8 cellular contexts compared by ENCODE assay signal in genomic region chr6:96923871-96924493, GRCh38. TPM values are rescaled to one million over a fixed set of nuclear protein-coding genes. Genes with fewer than 3 reads are reported as not detected.
DNase-seq lines count a peak whose midpoint lies in the region; ATAC-seq, FAIRE-seq and TF ChIP-seq lines count a peak whose summit lies in the region.

No MANE protein-coding gene starts in this region.

- in situ Hi-C loops in HepG2 (cut with HindIII; ENCODE audit: extremely low pct_ligation_motif_present, low pct_unique_long_range_greater_than_20kb), result no loop called here

- H2AFZ ChIP-seq in HCT116 (ENCODE audit: low read depth, low read length, poor library complexity, severe bottlenecking), result peak overlapping the region; percentile 88
- peak overlapping the region; percentile 95 for H2AFZ ChIP-seq in HepG2 (ENCODE audit: low read length)

- peak overlapping the region; percentile 96 to 98 for H3K4me3 Mint-ChIP-seq in activated T-cell treated with anti-CD3 and anti-CD28 coated beads, Interleukin-2, amount 50 U/mL, for 72 hours

- peak overlapping the region; percentile 36 for H3K27ac ChIP-seq in HCT116 (ENCODE audit: low read depth, low read length)
- H3K27ac ChIP-seq in body of pancreas, result peak overlapping the region; percentile 78 to 93 (median 85)
- H3K27ac ChIP-seq in HepG2 (ENCODE audit: extremely low read length, insufficient read depth, low read length), result peak overlapping the region; percentile 35
- peak overlapping the region; percentile 87 for H3K27ac ChIP-seq in temporal lobe (ENCODE audit: low read depth, low read length)

- peaks cover 5 to 15% of the 10 kb centered on the region in 2 experiments; a peak in 3 of 4 replicates for H3K4me1 ChIP-seq in HCT116 (ENCODE audit: control insufficient read depth in 1 of 2, insufficient read depth in 2 of 2, low read length in 2 of 2)
- H3K4me1 ChIP-seq in body of pancreas, result peaks cover 18% of the 10 kb centered on the region
- peaks cover 9% of the 10 kb centered on the region for H3K4me1 ChIP-seq in HepG2 (ENCODE audit: insufficient read depth, low read length)

- no peaks in the 10 kb centered on the region for H3K36me3 Mint-ChIP-seq in activated T-cell treated with anti-CD3 and anti-CD28 coated beads, Interleukin-2, amount 50 U/mL, for 72 hours (ENCODE audit: insufficient read depth in 2 of 2)

- no peak for TF ChIP-seq RAD21 in HCT116 (IDR thresholded peaks at IDR 0.05; ENCODE audit: low read depth)
- no peak for TF ChIP-seq RAD21 in HepG2 (CRISPR knock-in tag; IDR thresholded peaks at IDR 0.05)

- peak overlapping the region; percentile 29 to 46 for H3K4me3 ChIP-seq in HCT116 (replicated peaks in 1 of 2; ENCODE audit: low read depth in 1 of 2, low read length in 2 of 2)
- H3K4me3 ChIP-seq in MG63, result peak overlapping the region; percentile 57
- peak overlapping the region in 1 of 2 donors; percentile 12 for H3K4me3 ChIP-seq in body of pancreas
- peak overlapping the region; percentile 57 to 77 (median 59) for H3K4me3 ChIP-seq in HepG2 (replicated peaks in 1 of 3; ENCODE audit: insufficient read depth in 1 of 3, low read depth in 2 of 3, low read length in 3 of 3)

- H3K27ac Mint-ChIP-seq in activated T-cell treated with anti-CD3 and anti-CD28 coated beads, Interleukin-2, amount 50 U/mL, for 72 hours, result peak overlapping the region; percentile 90

- no peaks in the 10 kb centered on the region for H3K9me3 ChIP-seq in HCT116 (ENCODE audit: control insufficient read depth in 1 of 2, insufficient read depth in 1 of 2, low read depth in 1 of 2, low read length in 2 of 2)
- H3K9me3 ChIP-seq in MG63, result no peaks in the 10 kb centered on the region
- H3K9me3 ChIP-seq in body of pancreas, result no peaks in the 10 kb centered on the region
- no peaks in the 10 kb centered on the region for H3K9me3 ChIP-seq in HepG2 (ENCODE audit: low read length)

- TF ChIP-seq CTCF in HCT116 (IDR thresholded peaks at IDR 0.05 in 2 of 3, conservative IDR thresholded peaks at IDR 0.05 in 1 of 3; ENCODE audit: borderline replicate concordance in 1 of 3, insufficient read depth in 1 of 3, low read depth in 2 of 3, low read length in 2 of 3), result no peak
- peak in 2 of 7 experiments; percentile 15 to 17 for TF ChIP-seq CTCF in body of pancreas (IDR thresholded peaks at IDR 0.05)
- TF ChIP-seq CTCF in HepG2 (CRISPR knock-in tag; IDR thresholded peaks at IDR 0.05), result no peak

- peak; percentile 75 to 77 for ATAC-seq in activated T-cell treated with anti-CD3 and anti-CD28 coated beads, Interleukin-2, amount 50 U/mL, for 72 hours (replicated peaks in 1 of 2)
- ATAC-seq in HCT116, result peak; percentile 83
- peak; percentile 30 for ATAC-seq in body of pancreas
- peak; percentile 87 for ATAC-seq in HepG2

- H3K27me3 ChIP-seq in HCT116 (ENCODE audit: insufficient read depth, low read length), result no peaks in the 10 kb centered on the region
- H3K27me3 ChIP-seq in MG63, result peaks cover 27% of the 10 kb centered on the region
- H3K27me3 ChIP-seq in body of pancreas, result no peaks in the 10 kb centered on the region
- peaks cover 0 to 1% of the 10 kb centered on the region in 2 experiments; a peak in 2 of 5 replicates for H3K27me3 ChIP-seq in HepG2 (ENCODE audit: control insufficient read depth in 1 of 2, insufficient read depth in 2 of 2, low read length in 2 of 2)

- H3K36me3 ChIP-seq in HCT116 (ENCODE audit: control insufficient read depth in 1 of 2, insufficient read depth in 2 of 2, low read length in 2 of 2) (no peaks in the 10 kb centered on the region), MG63 (no peaks in the 10 kb centered on the region), body of pancreas (replicated peaks in 1 of 2; ENCODE audit: insufficient read depth in 1 of 2, low read depth in 2 of 2) (no peaks in the 10 kb centered on the region), HepG2 (replicated peaks in 1 of 2; ENCODE audit: control insufficient read depth in 1 of 2, insufficient read depth in 2 of 2, low read length in 2 of 2) (no peaks in the 10 kb centered on the region)

- TF ChIP-seq EP300 in HepG2 (IDR thresholded peaks at IDR 0.05; ENCODE audit: low read depth in 2 of 2, low read length in 2 of 2) (no peak), HepG2 (CRISPR knock-in tag; IDR thresholded peaks at IDR 0.05; ENCODE audit: borderline replicate concordance) (no peak)

- CTCF ChIA-PET in HCT116 (lab: Charles Lee) (no interaction called here), HepG2 (lab: Yijun Ruan, JAX; ENCODE audit: low intra/inter-chr PET ratio, low total read pairs) (no interaction called here)

- peaks cover 10% of the 10 kb centered on the region for H3K27me3 Mint-ChIP-seq in activated T-cell treated with anti-CD3 and anti-CD28 coated beads, Interleukin-2, amount 50 U/mL, for 72 hours (ENCODE audit: low read depth)

- intact Hi-C loops in HCT116 (cut with micrococcal nuclease), result loop anchor here (1.0 kb wide), 1 partner anchor 27 kb away; the partner anchor contains the start of gene NDUFAF4
- intact Hi-C loops in body of pancreas (cut with DNase I), result no loop called here
- intact Hi-C loops in HepG2 (cut with micrococcal nuclease; ENCODE audit: unreplicated experiment), result loop anchor here (1.0 kb wide), 1 partner anchor 27 kb away; the partner anchor contains the start of gene NDUFAF4

- BruUV-seq in HCT116 (replicated peaks; lab: Mats Ljungman, UMichigan) (TSS peak; percentile 69), HepG2 (replicated peaks; lab: Mats Ljungman, UMichigan) (TSS peak; percentile 98)

- POLR2A ChIA-PET in HCT116 (lab: Charles Lee), result no interaction called here
- POLR2A ChIA-PET in HepG2 (lab: Yijun Ruan, JAX), result interaction anchor here (0.6 to 1.2 kb wide), 3 partner anchors 11 to 26 kb away, joined by 4 to 6 read pairs (median 5); partner anchors contain the start of gene NDUFAF4

- RAD21 ChIA-PET in HCT116 (lab: Charles Lee; ENCODE audit: low non-redundant PET in 1 of 2, low total read pairs in 2 of 2, uncharacterized antibody in 2 of 2, unreplicated experiment in 2 of 2), result no interaction called here

- H3K9me2 ChIP-seq in HCT116 (ENCODE audit: insufficient read depth), result no peaks in the 10 kb centered on the region

- H4K20me1 ChIP-seq in HCT116 (ENCODE audit: insufficient read depth) (no peaks in the 10 kb centered on the region), HepG2 (ENCODE audit: insufficient read depth, low read length) (no peaks in the 10 kb centered on the region)

- H3K4me2 ChIP-seq in HCT116 (ENCODE audit: low read length) (peak overlapping the region; percentile 74), HepG2 (ENCODE audit: low read depth, low read length) (peak overlapping the region; percentile 82)

- no peaks in the 10 kb centered on the region for H3K79me2 ChIP-seq in HCT116 (ENCODE audit: insufficient read depth, low read length)
- H3K79me2 ChIP-seq in HepG2 (ENCODE audit: insufficient read depth, low read length), result no peaks in the 10 kb centered on the region

- no peak for DNase-seq in activated T-cell treated with anti-CD3 and anti-CD28 coated beads, Interleukin-2, amount 50 U/mL, for 72 hours
- no peak for DNase-seq in activated T-cell treated with anti-CD3 and anti-CD28 coated beads for 4 hours
- DNase-seq in HCT116 (ENCODE audit: low read depth, low spot score), result no peak
- DNase-seq in MG63, result no peak
- no peak for DNase-seq in body of pancreas
- DNase-seq in HepG2 (ENCODE audit: low spot score), result peak; percentile 46
- no peak for DNase-seq in ureter (ENCODE audit: low spot score)

- H3K9ac ChIP-seq in HCT116 (ENCODE audit: low read length) (peak overlapping the region; percentile 48), HepG2 (ENCODE audit: insufficient read depth, low read depth, low read length) (peak overlapping the region; percentile 72)

- H3K4me1 Mint-ChIP-seq in activated T-cell treated with anti-CD3 and anti-CD28 coated beads, Interleukin-2, amount 50 U/mL, for 72 hours (ENCODE audit: low read depth), result peaks cover 53% of the 10 kb centered on the region

- no peak for FAIRE-seq in HepG2 (lab: Jason Lieb, UNC)

- TF ChIP-seq POLR2A in HCT116 (IDR thresholded peaks at IDR 0.05; ENCODE audit: borderline replicate concordance, extremely low read depth, insufficient read depth, insufficient read length), result no peak
- TF ChIP-seq POLR2A in body of pancreas (IDR thresholded peaks at IDR 0.05), result peak; percentile 38 to 85 (median 80)
- peak; percentile 47 to 79; a peak in 3 of 4 replicates for TF ChIP-seq POLR2A in HepG2 (IDR thresholded peaks at IDR 0.05; ENCODE audit: insufficient read depth in 1 of 2, low read depth in 2 of 2, low read length in 2 of 2)

- 3 to 21% methylated on average over 6 to 24 of the region's 34 CpGs for WGBS in body of pancreas, 2 donors
- 18% methylated on average over 6 of the region's 34 CpGs for WGBS in HepG2 (ENCODE audit: low lambda C conversion rate)

- H3K9me3 Mint-ChIP-seq in activated T-cell treated with anti-CD3 and anti-CD28 coated beads, Interleukin-2, amount 50 U/mL, for 72 hours, result no peaks in the 10 kb centered on the region

RNA-seq across cellular contexts. Expression of gene KLHL32, which starts 0.5 kb away (rescaled TPM):
- total RNA-seq in activated T-cell treated with anti-CD3 and anti-CD28 coated beads, Interleukin-2, amount 50 U/mL, for 72 hours, result 1 to 10 TPM; 2.1 TPM
- total RNA-seq in HCT116 (2021; ENCODE audit: unreplicated experiment) (0.81 TPM), body of pancreas (1 to 10 TPM in 1 of 2 donors, under 1 TPM in 1; 0.78 to 1.3 TPM), HepG2 (2016; rRNA removed; fragmentation: Illumina TruSeq; extraction: Trizol) (0.08 and 0.11 TPM in 2 replicates), temporal lobe (11.3 TPM), ureter (0.55 TPM)
- 0.57 and 1.1 TPM in 2 replicates for polyA plus RNA-seq in HCT116 (2012)
- total RNA-seq in MG63 (2014; rRNA removed; shearing (Covaris generic); ENCODE audit: low replicate concordance), result not detected in 2 replicates
- total RNA-seq in HepG2 (2016; cell fraction: cytosol; rRNA removed; fragmentation: Illumina TruSeq; extraction: Trizol; ENCODE audit: low read depth), result not detected in 2 replicates
- 0.07 and 0.22 TPM in 2 replicates for total RNA-seq in HepG2 (2016; cell fraction: insoluble cytoplasmic fraction; rRNA removed; fragmentation: Illumina TruSeq; extraction: Trizol)
- total RNA-seq in HepG2 (2016; cell fraction: membrane; rRNA removed; fragmentation: Illumina TruSeq; extraction: Trizol), result not detected in 2 replicates
- 0.38 and 0.40 TPM in 2 replicates for total RNA-seq in HepG2 (2016; cell fraction: nucleus; rRNA removed; fragmentation: Illumina TruSeq; extraction: Trizol)
- 0.34 and 0.35 TPM in 2 replicates for polyA plus RNA-seq in HepG2 (2011; rRNA removed)
- 0.23 and 0.31 TPM in 2 replicates for polyA plus RNA-seq in HepG2 (2011; cell fraction: cytosol; rRNA removed)
- polyA plus RNA-seq in HepG2 (2011; cell fraction: nucleus; rRNA removed), result 0.23 and 0.47 TPM in 2 replicates
- polyA plus RNA-seq in HepG2 (2012), result 0.23 and 0.24 TPM in 2 replicates
- 0.08 TPM in 1 of 2 replicates, not detected in the other for polyA plus RNA-seq in HepG2 (2016; cell fraction: cytosol; fragmentation: Illumina TruSeq; extraction: Trizol; ENCODE audit: low read depth)
- polyA plus RNA-seq in HepG2 (2016; cell fraction: insoluble cytoplasmic fraction; fragmentation: Illumina TruSeq; extraction: Trizol; ENCODE audit: low read depth), result 0.14 TPM in 1 of 2 replicates, not detected in the other
- 0.07 TPM in 1 of 2 replicates, not detected in the other for polyA plus RNA-seq in HepG2 (2016; cell fraction: membrane; fragmentation: Illumina TruSeq; extraction: Trizol; ENCODE audit: low read depth)
- 0.27 and 0.34 TPM in 2 replicates for polyA plus RNA-seq in HepG2 (2016; cell fraction: nucleus; fragmentation: Illumina TruSeq; extraction: Trizol; ENCODE audit: insufficient read depth, low read depth)
- polyA minus RNA-seq in HepG2 (2011; rRNA and poly(A)+ RNA removed; ENCODE audit: low replicate concordance), result 1.3 TPM in 1 of 2 replicates, not detected in the other
- 0.20 and 0.26 TPM in 2 replicates for polyA minus RNA-seq in HepG2 (2011; cell fraction: cytosol; rRNA and poly(A)+ RNA removed)
- 0.90 and 0.99 TPM in 2 replicates for polyA minus RNA-seq in HepG2 (2011; cell fraction: nucleus; rRNA and poly(A)+ RNA removed)

RNA-seq across cellular contexts. Expression of gene NDUFAF4, which starts 26.3 kb away (rescaled TPM):
- total RNA-seq in activated T-cell treated with anti-CD3 and anti-CD28 coated beads, Interleukin-2, amount 50 U/mL, for 72 hours, result 10 to 100 TPM; 53.9 to 63.5 TPM
- total RNA-seq in HCT116 (2021; ENCODE audit: unreplicated experiment) (62.4 TPM), body of pancreas (10 to 100 TPM in 1 of 2 donors, 1 to 10 TPM in 1; 6.2 to 42.2 TPM), HepG2 (2016; rRNA removed; fragmentation: Illumina TruSeq; extraction: Trizol) (59.7 and 89.4 TPM in 2 replicates), temporal lobe (32.9 TPM), ureter (36.5 TPM)
- 15.8 TPM in 2 replicates for polyA plus RNA-seq in HCT116 (2012)
- 24.3 and 67.1 TPM in 2 replicates for total RNA-seq in MG63 (2014; rRNA removed; shearing (Covaris generic); ENCODE audit: low replicate concordance)
- 20.0 and 20.1 TPM in 2 replicates for total RNA-seq in HepG2 (2016; cell fraction: cytosol; rRNA removed; fragmentation: Illumina TruSeq; extraction: Trizol; ENCODE audit: low read depth)
- total RNA-seq in HepG2 (2016; cell fraction: insoluble cytoplasmic fraction; rRNA removed; fragmentation: Illumina TruSeq; extraction: Trizol), result 63.6 and 98.2 TPM in 2 replicates
- total RNA-seq in HepG2 (2016; cell fraction: membrane; rRNA removed; fragmentation: Illumina TruSeq; extraction: Trizol), result 23.7 and 25.5 TPM in 2 replicates
- total RNA-seq in HepG2 (2016; cell fraction: nucleus; rRNA removed; fragmentation: Illumina TruSeq; extraction: Trizol), result 21.7 and 23.2 TPM in 2 replicates
- polyA plus RNA-seq in HepG2 (2011; rRNA removed), result 30.0 and 41.3 TPM in 2 replicates
- 13.5 and 19.6 TPM in 2 replicates for polyA plus RNA-seq in HepG2 (2011; cell fraction: cytosol; rRNA removed)
- polyA plus RNA-seq in HepG2 (2011; cell fraction: nucleus; rRNA removed), result 4.4 and 7.4 TPM in 2 replicates
- 48.2 and 50.6 TPM in 2 replicates for polyA plus RNA-seq in HepG2 (2012)
- polyA plus RNA-seq in HepG2 (2016; cell fraction: cytosol; fragmentation: Illumina TruSeq; extraction: Trizol; ENCODE audit: low read depth), result 23.4 and 29.7 TPM in 2 replicates
- 116 and 118 TPM in 2 replicates for polyA plus RNA-seq in HepG2 (2016; cell fraction: insoluble cytoplasmic fraction; fragmentation: Illumina TruSeq; extraction: Trizol; ENCODE audit: low read depth)
- polyA plus RNA-seq in HepG2 (2016; cell fraction: membrane; fragmentation: Illumina TruSeq; extraction: Trizol; ENCODE audit: low read depth), result 22.4 and 23.6 TPM in 2 replicates
- polyA plus RNA-seq in HepG2 (2016; cell fraction: nucleus; fragmentation: Illumina TruSeq; extraction: Trizol; ENCODE audit: insufficient read depth, low read depth), result 48.8 and 51.9 TPM in 2 replicates
- polyA minus RNA-seq in HepG2 (2011; rRNA and poly(A)+ RNA removed; ENCODE audit: low replicate concordance), result 10.1 and 29.0 TPM in 2 replicates
- polyA minus RNA-seq in HepG2 (2011; cell fraction: cytosol; rRNA and poly(A)+ RNA removed), result 10.1 and 13.1 TPM in 2 replicates
- polyA minus RNA-seq in HepG2 (2011; cell fraction: nucleus; rRNA and poly(A)+ RNA removed), result 5.0 and 6.2 TPM in 2 replicates

Comparison
In these comparisons a context has a peak if more than half of its experiments do, and no peak if none do; other contexts are left out.
1. ATAC-seq: peak in every context shown above with its lines; median percentile 87 in HepG2; 83 in HCT116; 76 in activated T-cell treated with anti-CD3 and anti-CD28 coated beads, Interleukin-2, amount 50 U/mL, for 72 hours; 30 in body of pancreas.
2. H3K27ac ChIP-seq: peak in every context shown above with its lines; median percentile 87 in temporal lobe; 85 in body of pancreas; 36 in HCT116; 35 in HepG2.